In the genomic region with DNA sequence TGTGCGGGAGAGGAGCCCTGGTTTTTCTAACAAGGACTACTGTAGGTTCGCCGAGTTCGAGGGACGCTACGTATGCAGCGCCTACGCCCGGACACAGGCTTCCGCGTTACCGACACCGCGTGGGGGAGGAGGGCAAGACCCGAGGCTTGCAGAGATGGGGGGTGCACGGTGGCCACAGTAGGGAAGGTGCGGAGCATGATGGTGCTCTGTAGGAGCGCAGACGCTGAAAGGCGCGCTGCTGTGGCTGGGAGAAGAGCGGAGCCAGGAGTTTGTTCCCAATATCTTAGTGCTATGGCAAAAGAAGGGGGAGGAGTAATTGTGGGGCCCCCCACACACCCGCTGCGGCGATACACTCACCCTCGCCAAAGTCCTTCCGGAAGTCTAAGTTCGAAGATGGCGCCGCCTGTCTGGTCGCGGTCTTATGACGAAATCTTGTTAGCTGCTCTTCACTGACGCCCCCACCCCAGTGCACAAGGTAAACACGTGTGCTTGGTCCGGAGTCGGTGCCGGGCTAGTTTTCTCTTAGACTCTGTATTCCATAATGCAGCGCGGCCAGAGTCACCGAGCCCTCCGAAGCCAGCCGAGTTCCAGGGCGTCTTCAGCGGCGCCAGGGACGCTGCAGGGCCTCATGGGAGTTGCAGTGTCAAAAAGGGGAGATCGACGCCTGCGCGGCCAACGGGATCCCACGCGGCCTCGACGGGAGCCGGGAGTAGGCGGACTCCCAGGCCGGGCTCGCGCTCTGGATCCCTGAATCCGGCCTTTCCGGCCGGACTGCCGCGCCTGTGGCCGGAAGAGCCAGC, we compare ENCODE assay signal across 1 cellular context.
TF ChIP-seq lines count a peak whose summit lies in the region.

Gene GTF3C2 (minus strand): TSS at position 383 of the 800 bp plus-strand sequence. CDS start 13,210 bp downstream, outside the sequence.

TF ChIP-seq in HepG2, 621 proteins besides CTCF, POLR2A, EP300 and RAD21 (continued from another document and continues in another):
- TF ChIP-seq, protein P1, sequence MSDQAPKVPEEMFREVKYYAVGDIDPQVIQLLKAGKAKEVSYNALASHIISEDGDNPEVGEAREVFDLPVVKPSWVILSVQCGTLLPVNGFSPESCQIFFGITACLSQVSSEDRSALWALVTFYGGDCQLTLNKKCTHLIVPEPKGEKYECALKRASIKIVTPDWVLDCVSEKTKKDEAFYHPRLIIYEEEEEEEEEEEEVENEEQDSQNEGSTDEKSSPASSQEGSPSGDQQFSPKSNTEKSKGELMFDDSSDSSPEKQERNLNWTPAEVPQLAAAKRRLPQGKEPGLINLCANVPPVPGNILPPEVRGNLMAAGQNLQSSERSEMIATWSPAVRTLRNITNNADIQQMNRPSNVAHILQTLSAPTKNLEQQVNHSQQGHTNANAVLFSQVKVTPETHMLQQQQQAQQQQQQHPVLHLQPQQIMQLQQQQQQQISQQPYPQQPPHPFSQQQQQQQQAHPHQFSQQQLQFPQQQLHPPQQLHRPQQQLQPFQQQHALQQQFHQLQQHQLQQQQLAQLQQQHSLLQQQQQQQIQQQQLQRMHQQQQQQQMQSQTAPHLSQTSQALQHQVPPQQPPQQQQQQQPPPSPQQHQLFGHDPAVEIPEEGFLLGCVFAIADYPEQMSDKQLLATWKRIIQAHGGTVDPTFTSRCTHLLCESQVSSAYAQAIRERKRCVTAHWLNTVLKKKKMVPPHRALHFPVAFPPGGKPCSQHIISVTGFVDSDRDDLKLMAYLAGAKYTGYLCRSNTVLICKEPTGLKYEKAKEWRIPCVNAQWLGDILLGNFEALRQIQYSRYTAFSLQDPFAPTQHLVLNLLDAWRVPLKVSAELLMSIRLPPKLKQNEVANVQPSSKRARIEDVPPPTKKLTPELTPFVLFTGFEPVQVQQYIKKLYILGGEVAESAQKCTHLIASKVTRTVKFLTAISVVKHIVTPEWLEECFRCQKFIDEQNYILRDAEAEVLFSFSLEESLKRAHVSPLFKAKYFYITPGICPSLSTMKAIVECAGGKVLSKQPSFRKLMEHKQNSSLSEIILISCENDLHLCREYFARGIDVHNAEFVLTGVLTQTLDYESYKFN (CRISPR knock-in tag; conservative IDR thresholded peaks at IDR 0.05): peak; percentile 63; the same call in 1 of the 2 replicates
- TF ChIP-seq, protein P2, sequence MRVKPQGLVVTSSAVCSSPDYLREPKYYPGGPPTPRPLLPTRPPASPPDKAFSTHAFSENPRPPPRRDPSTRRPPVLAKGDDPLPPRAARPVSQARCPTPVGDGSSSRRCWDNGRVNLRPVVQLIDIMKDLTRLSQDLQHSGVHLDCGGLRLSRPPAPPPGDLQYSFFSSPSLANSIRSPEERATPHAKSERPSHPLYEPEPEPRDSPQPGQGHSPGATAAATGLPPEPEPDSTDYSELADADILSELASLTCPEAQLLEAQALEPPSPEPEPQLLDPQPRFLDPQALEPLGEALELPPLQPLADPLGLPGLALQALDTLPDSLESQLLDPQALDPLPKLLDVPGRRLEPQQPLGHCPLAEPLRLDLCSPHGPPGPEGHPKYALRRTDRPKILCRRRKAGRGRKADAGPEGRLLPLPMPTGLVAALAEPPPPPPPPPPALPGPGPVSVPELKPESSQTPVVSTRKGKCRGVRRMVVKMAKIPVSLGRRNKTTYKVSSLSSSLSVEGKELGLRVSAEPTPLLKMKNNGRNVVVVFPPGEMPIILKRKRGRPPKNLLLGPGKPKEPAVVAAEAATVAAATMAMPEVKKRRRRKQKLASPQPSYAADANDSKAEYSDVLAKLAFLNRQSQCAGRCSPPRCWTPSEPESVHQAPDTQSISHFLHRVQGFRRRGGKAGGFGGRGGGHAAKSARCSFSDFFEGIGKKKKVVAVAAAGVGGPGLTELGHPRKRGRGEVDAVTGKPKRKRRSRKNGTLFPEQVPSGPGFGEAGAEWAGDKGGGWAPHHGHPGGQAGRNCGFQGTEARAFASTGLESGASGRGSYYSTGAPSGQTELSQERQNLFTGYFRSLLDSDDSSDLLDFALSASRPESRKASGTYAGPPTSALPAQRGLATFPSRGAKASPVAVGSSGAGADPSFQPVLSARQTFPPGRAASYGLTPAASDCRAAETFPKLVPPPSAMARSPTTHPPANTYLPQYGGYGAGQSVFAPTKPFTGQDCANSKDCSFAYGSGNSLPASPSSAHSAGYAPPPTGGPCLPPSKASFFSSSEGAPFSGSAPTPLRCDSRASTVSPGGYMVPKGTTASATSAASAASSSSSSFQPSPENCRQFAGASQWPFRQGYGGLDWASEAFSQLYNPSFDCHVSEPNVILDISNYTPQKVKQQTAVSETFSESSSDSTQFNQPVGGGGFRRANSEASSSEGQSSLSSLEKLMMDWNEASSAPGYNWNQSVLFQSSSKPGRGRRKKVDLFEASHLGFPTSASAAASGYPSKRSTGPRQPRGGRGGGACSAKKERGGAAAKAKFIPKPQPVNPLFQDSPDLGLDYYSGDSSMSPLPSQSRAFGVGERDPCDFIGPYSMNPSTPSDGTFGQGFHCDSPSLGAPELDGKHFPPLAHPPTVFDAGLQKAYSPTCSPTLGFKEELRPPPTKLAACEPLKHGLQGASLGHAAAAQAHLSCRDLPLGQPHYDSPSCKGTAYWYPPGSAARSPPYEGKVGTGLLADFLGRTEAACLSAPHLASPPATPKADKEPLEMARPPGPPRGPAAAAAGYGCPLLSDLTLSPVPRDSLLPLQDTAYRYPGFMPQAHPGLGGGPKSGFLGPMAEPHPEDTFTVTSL (CRISPR knock-in tag; IDR thresholded peaks at IDR 0.05; ENCODE audit: borderline replicate concordance): peak; percentile 41; the same call in 1 of the 2 replicates
- TF ChIP-seq, protein P3, sequence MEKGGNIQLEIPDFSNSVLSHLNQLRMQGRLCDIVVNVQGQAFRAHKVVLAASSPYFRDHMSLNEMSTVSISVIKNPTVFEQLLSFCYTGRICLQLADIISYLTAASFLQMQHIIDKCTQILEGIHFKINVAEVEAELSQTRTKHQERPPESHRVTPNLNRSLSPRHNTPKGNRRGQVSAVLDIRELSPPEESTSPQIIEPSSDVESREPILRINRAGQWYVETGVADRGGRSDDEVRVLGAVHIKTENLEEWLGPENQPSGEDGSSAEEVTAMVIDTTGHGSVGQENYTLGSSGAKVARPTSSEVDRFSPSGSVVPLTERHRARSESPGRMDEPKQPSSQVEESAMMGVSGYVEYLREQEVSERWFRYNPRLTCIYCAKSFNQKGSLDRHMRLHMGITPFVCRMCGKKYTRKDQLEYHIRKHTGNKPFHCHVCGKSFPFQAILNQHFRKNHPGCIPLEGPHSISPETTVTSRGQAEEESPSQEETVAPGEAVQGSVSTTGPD (CRISPR knock-in tag; IDR thresholded peaks at IDR 0.05): peak; percentile 31; the same call in 1 of the 2 replicates
- TF ChIP-seq ATF4 (CRISPR knock-in tag; IDR thresholded peaks at IDR 0.05): peak in 1 of 2 experiments; percentile 70; a peak in 1 of 4 replicates
- peak; percentile 64 for TF ChIP-seq ZNF564 (CRISPR knock-in tag; IDR thresholded peaks at IDR 0.05)
- TF ChIP-seq, protein P4, sequence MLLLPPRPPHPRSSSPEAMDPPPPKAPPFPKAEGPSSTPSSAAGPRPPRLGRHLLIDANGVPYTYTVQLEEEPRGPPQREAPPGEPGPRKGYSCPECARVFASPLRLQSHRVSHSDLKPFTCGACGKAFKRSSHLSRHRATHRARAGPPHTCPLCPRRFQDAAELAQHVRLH (CRISPR knock-in tag; IDR thresholded peaks at IDR 0.05; ENCODE audit: borderline replicate concordance, low read depth): peak; percentile 76; the same call in 1 of the 2 replicates
- TF ChIP-seq NCOA5 (CRISPR knock-in tag; IDR thresholded peaks at IDR 0.05): no peak
- peak; percentile 75 for TF ChIP-seq BCL3 (CRISPR knock-in tag; IDR thresholded peaks at IDR 0.05)
- no peak for TF ChIP-seq ZNF326 (CRISPR knock-in tag; IDR thresholded peaks at IDR 0.05; ENCODE audit: borderline replicate concordance)
- TF ChIP-seq, protein P5, sequence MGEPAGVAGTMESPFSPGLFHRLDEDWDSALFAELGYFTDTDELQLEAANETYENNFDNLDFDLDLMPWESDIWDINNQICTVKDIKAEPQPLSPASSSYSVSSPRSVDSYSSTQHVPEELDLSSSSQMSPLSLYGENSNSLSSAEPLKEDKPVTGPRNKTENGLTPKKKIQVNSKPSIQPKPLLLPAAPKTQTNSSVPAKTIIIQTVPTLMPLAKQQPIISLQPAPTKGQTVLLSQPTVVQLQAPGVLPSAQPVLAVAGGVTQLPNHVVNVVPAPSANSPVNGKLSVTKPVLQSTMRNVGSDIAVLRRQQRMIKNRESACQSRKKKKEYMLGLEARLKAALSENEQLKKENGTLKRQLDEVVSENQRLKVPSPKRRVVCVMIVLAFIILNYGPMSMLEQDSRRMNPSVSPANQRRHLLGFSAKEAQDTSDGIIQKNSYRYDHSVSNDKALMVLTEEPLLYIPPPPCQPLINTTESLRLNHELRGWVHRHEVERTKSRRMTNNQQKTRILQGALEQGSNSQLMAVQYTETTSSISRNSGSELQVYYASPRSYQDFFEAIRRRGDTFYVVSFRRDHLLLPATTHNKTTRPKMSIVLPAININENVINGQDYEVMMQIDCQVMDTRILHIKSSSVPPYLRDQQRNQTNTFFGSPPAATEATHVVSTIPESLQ (CRISPR knock-in tag; conservative IDR thresholded peaks at IDR 0.05): no peak
- peak; percentile 47 for TF ChIP-seq ZC3H13 (CRISPR knock-in tag; IDR thresholded peaks at IDR 0.05)
- peak; percentile 32 for TF ChIP-seq NFYC (CRISPR knock-in tag; IDR thresholded peaks at IDR 0.05)
- TF ChIP-seq, protein P6, sequence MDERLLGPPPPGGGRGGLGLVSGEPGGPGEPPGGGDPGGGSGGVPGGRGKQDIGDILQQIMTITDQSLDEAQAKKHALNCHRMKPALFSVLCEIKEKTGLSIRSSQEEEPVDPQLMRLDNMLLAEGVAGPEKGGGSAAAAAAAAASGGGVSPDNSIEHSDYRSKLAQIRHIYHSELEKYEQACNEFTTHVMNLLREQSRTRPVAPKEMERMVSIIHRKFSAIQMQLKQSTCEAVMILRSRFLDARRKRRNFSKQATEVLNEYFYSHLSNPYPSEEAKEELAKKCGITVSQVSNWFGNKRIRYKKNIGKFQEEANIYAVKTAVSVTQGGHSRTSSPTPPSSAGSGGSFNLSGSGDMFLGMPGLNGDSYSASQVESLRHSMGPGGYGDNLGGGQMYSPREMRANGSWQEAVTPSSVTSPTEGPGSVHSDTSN (CRISPR knock-in tag; IDR thresholded peaks at IDR 0.05): no peak
- TF ChIP-seq, protein P7, sequence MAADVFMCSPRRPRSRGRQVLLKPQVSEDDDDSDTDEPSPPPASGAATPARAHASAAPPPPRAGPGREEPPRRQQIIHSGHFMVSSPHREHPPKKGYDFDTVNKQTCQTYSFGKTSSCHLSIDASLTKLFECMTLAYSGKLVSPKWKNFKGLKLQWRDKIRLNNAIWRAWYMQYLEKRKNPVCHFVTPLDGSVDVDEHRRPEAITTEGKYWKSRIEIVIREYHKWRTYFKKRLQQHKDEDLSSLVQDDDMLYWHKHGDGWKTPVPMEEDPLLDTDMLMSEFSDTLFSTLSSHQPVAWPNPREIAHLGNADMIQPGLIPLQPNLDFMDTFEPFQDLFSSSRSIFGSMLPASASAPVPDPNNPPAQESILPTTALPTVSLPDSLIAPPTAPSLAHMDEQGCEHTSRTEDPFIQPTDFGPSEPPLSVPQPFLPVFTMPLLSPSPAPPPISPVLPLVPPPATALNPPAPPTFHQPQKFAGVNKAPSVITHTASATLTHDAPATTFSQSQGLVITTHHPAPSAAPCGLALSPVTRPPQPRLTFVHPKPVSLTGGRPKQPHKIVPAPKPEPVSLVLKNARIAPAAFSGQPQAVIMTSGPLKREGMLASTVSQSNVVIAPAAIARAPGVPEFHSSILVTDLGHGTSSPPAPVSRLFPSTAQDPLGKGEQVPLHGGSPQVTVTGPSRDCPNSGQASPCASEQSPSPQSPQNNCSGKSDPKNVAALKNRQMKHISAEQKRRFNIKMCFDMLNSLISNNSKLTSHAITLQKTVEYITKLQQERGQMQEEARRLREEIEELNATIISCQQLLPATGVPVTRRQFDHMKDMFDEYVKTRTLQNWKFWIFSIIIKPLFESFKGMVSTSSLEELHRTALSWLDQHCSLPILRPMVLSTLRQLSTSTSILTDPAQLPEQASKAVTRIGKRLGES (CRISPR knock-in tag; IDR thresholded peaks at IDR 0.05; ENCODE audit: borderline replicate concordance): peak; percentile 71; the same call in 1 of the 2 replicates
- TF ChIP-seq, protein P8, sequence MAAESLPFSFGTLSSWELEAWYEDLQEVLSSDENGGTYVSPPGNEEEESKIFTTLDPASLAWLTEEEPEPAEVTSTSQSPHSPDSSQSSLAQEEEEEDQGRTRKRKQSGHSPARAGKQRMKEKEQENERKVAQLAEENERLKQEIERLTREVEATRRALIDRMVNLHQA (CRISPR knock-in tag; IDR thresholded peaks at IDR 0.05): peak; percentile 16; the same call in 1 of the 2 replicates
- TF ChIP-seq ZSCAN31 (CRISPR knock-in tag; IDR thresholded peaks at IDR 0.05; ENCODE audit: low read depth): peak; percentile 91
- TF ChIP-seq MED13 (CRISPR knock-in tag; IDR thresholded peaks at IDR 0.05): peak; percentile 66
- no peak; the same call in 1 of the 2 replicates for TF ChIP-seq ZNF83 (CRISPR knock-in tag; IDR thresholded peaks at IDR 0.05; ENCODE audit: borderline replicate concordance)
- TF ChIP-seq RFXAP (CRISPR knock-in tag; IDR thresholded peaks at IDR 0.05; ENCODE audit: borderline replicate concordance): peak; percentile 67
- no peak for TF ChIP-seq NR1H2 (CRISPR knock-in tag; IDR thresholded peaks at IDR 0.05; ENCODE audit: borderline replicate concordance, low read depth)
- no peak for TF ChIP-seq ZFP36 (IDR thresholded peaks at IDR 0.05; ENCODE audit: borderline replicate concordance, low read depth, low read length, partially characterized antibody)
- TF ChIP-seq, protein P9, sequence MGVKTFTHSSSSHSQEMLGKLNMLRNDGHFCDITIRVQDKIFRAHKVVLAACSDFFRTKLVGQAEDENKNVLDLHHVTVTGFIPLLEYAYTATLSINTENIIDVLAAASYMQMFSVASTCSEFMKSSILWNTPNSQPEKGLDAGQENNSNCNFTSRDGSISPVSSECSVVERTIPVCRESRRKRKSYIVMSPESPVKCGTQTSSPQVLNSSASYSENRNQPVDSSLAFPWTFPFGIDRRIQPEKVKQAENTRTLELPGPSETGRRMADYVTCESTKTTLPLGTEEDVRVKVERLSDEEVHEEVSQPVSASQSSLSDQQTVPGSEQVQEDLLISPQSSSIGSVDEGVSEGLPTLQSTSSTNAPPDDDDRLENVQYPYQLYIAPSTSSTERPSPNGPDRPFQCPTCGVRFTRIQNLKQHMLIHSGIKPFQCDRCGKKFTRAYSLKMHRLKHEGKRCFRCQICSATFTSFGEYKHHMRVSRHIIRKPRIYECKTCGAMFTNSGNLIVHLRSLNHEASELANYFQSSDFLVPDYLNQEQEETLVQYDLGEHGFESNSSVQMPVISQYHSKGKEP (CRISPR knock-in tag; IDR thresholded peaks at IDR 0.05): peak; percentile 51; the same call in 1 of the 2 replicates
- TF ChIP-seq HDAC6 (IDR thresholded peaks at IDR 0.05; ENCODE audit: low read depth, low read length): no peak
- peak; percentile 81 for TF ChIP-seq KMT2B (CRISPR knock-in tag; IDR thresholded peaks at IDR 0.05)
